ENCODE assay signal across 7 cellular contexts in genomic region chr12:9751204-9752144, GRCh38. TPM values are rescaled to one million over a fixed set of nuclear protein-coding genes. Genes with fewer than 3 reads are reported as not detected.
DNase-seq lines count a peak whose midpoint lies in the region; ATAC-seq, FAIRE-seq and TF ChIP-seq lines count a peak whose summit lies in the region.

No MANE protein-coding gene starts in this region.

- TF ChIP-seq CTCF in testis (IDR thresholded peaks at IDR 0.05), result peak; percentile 26 to 66 (median 29)

- ATAC-seq in activated CD8-positive, alpha-beta memory T cell treated with anti-CD3 and anti-CD28 coated beads, Interleukin-2, amount 10 ng/mL, durations not matched to agents 7 days and 5 days, result peak; percentile 54
- ATAC-seq in HG03432 (IDR thresholded peaks at IDR 0.05; ENCODE audit: unreplicated experiment) (no peak), aorta (ENCODE audit: low FRiP score) (no peak)

- H3K9me3 ChIP-seq in testis (no peaks in the 10 kb centered on the region), aorta (ENCODE audit: control insufficient read depth, low read length) (no peaks in the 10 kb centered on the region)

- peak; percentile 88 for FAIRE-seq in GM19239 (lab: Jason Lieb, UNC)

- peak overlapping the region; percentile 82 for H3K27ac Mint-ChIP-seq in activated CD8-positive, alpha-beta memory T cell treated with anti-CD3 and anti-CD28 coated beads, Interleukin-2, amount 10 ng/mL, durations not matched to agents 7 days and 5 days

- H3K4me3 Mint-ChIP-seq in activated CD8-positive, alpha-beta memory T cell treated with anti-CD3 and anti-CD28 coated beads, Interleukin-2, amount 10 ng/mL, durations not matched to agents 7 days and 5 days, result peak overlapping the region; percentile 32

- H3K36me3 Mint-ChIP-seq in activated CD8-positive, alpha-beta memory T cell treated with anti-CD3 and anti-CD28 coated beads, Interleukin-2, amount 10 ng/mL, durations not matched to agents 7 days and 5 days, result peaks cover 44% of the 10 kb centered on the region

- WGBS in testis, 2 donors, result 35 to 36% methylated on average over 9 of the region's 9 CpGs
- WGBS in aorta, 2 donors, result 34 to 39% methylated on average over 9 of the region's 9 CpGs

- intact Hi-C loops in testis (cut with DNase I; ENCODE audit: low total_unique reads) (no loop called here), aorta (cut with DNase I) (loop anchor here in 1 of 2 donors (10.0 kb wide), 1 partner anchor 393 kb away; no protein-coding TSS in a partner anchor)

- no peak for TF ChIP-seq POLR2A in testis (IDR thresholded peaks at IDR 0.05)

- H3K36me3 ChIP-seq in testis (ENCODE audit: low read depth, missing control alignments) (no peaks in the 10 kb centered on the region), aorta (ENCODE audit: control insufficient read depth in 1 of 2, insufficient read depth in 2 of 2, low read length in 1 of 2) (no peaks in the 10 kb centered on the region)

- H3K27ac ChIP-seq in testis (no peak overlapping the region), aorta (ENCODE audit: low read depth in 1 of 2, low read length in 2 of 2) (no peak overlapping the region)

- no peaks in the 10 kb centered on the region for H3K9me3 Mint-ChIP-seq in activated CD8-positive, alpha-beta memory T cell treated with anti-CD3 and anti-CD28 coated beads, Interleukin-2, amount 10 ng/mL, durations not matched to agents 7 days and 5 days (ENCODE audit: low read depth)

- no peaks in the 10 kb centered on the region for H3K4me1 ChIP-seq in testis
- no peaks in the 10 kb centered on the region for H3K4me1 ChIP-seq in aorta (ENCODE audit: control insufficient read depth in 1 of 2, insufficient read depth in 2 of 2, low read length in 2 of 2)

- CTCF ChIA-PET in activated CD8-positive, alpha-beta memory T cell treated with anti-CD3 and anti-CD28 coated beads, Interleukin-2, amount 10 ng/mL, durations not matched to agents 7 days and 5 days (lab: Charles Lee), result interaction anchor here (1.0 to 17.2 kb wide), 26 partner anchors 9 to 808 kb away, joined by 3 to 503 read pairs (median 6); partner anchors contain the start of genes CD69 and CLEC2B

- H3K4me1 Mint-ChIP-seq in activated CD8-positive, alpha-beta memory T cell treated with anti-CD3 and anti-CD28 coated beads, Interleukin-2, amount 10 ng/mL, durations not matched to agents 7 days and 5 days, result peaks cover 58% of the 10 kb centered on the region

- H3K27me3 Mint-ChIP-seq in activated CD8-positive, alpha-beta memory T cell treated with anti-CD3 and anti-CD28 coated beads, Interleukin-2, amount 10 ng/mL, durations not matched to agents 7 days and 5 days, result no peaks in the 10 kb centered on the region

- H3K27me3 ChIP-seq in testis (no peaks in the 10 kb centered on the region), aorta (ENCODE audit: control insufficient read depth in 1 of 2, insufficient read depth in 2 of 2, low read length in 1 of 2) (peaks cover 0 to 3% of the 10 kb centered on the region in 2 donors)

- H3K4me3 ChIP-seq in testis, result peak overlapping the region in 1 of 2 donors; percentile 9
- no peak overlapping the region for H3K4me3 ChIP-seq in aorta (ENCODE audit: low read length in 2 of 2)

- no peak for DNase-seq in GM19239 (ENCODE audit: insufficient read length, low spot score)
- peak; percentile 45 for DNase-seq in NCI-H526 treated with DMSO at 0.1 percent for 48 hours (lab: John Stamatoyannopoulos, UW)
- DNase-seq in activated CD8-positive, alpha-beta memory T cell treated with anti-CD3 and anti-CD28 coated beads, Interleukin-2, amount 10 ng/mL, durations not matched to agents 7 days and 5 days, result peak; percentile 64
- peak; percentile 25 for DNase-seq in hepatic stellate cell (ENCODE audit: low spot score)
- no peak for DNase-seq in testis
- DNase-seq in aorta, result no peak

RNA-seq across cellular contexts. Expression of gene CD69, which starts 9.2 kb away (rescaled TPM):
- 100 to 1,000 TPM in 1 of 2 experiments, 10 to 100 TPM in 1; 76.0 to 104 TPM for total RNA-seq in activated CD8-positive, alpha-beta memory T cell treated with anti-CD3 and anti-CD28 coated beads, Interleukin-2, amount 10 ng/mL, durations not matched to agents 7 days and 5 days
- 1 to 10 TPM; 2.1 to 3.0 TPM for total RNA-seq in testis
- 3.3 TPM for polyA plus RNA-seq in testis (ENCODE audit: insufficient read depth, low read depth, low replicate concordance)
- total RNA-seq in aorta, result 1 to 10 TPM; 4.4 to 8.4 TPM
- under 1 TPM in 1 of 2 donors, not detected in 1; 0.59 TPM for polyA plus RNA-seq in aorta

RNA-seq across cellular contexts. Expression of gene CLECL1, which starts 18.6 kb away (rescaled TPM):
- total RNA-seq in activated CD8-positive, alpha-beta memory T cell treated with anti-CD3 and anti-CD28 coated beads, Interleukin-2, amount 10 ng/mL, durations not matched to agents 7 days and 5 days, result 1 to 10 TPM; 2.2 to 8.8 TPM
- not detected for total RNA-seq in testis
- 1.4 TPM for polyA plus RNA-seq in testis (ENCODE audit: insufficient read depth, low read depth, low replicate concordance)
- total RNA-seq in aorta, result 1 to 10 TPM in 1 of 2 donors, not detected in 1; 2.1 TPM
- polyA plus RNA-seq in aorta, result not detected

Comparison
In these comparisons a context has a peak if more than half of its experiments do, and no peak if none do; other contexts are left out.
1. DNase-seq: peak in NCI-H526 treated with DMSO at 0.1 percent for 48 hours (single experiment), activated CD8-positive, alpha-beta memory T cell treated with anti-CD3 and anti-CD28 coated beads, Interleukin-2, amount 10 ng/mL, durations not matched to agents 7 days and 5 days (single experiment) and hepatic stellate cell (single experiment); none in GM19239 (single experiment), testis (single experiment) and aorta (0 of 2).
2. RNA of gene CD69, which starts 9.2 kb away (total RNA-seq): 76.0 to 104 TPM in activated CD8-positive, alpha-beta memory T cell treated with anti-CD3 and anti-CD28 coated beads, Interleukin-2, amount 10 ng/mL, durations not matched to agents 7 days and 5 days; 4.4 to 8.4 TPM in aorta and 2.1 to 3.0 TPM in testis; every median in the first group is over 4 times any median in the second.